Comparison of ENCODE assay signal across 15 cellular contexts in the genomic region with DNA sequence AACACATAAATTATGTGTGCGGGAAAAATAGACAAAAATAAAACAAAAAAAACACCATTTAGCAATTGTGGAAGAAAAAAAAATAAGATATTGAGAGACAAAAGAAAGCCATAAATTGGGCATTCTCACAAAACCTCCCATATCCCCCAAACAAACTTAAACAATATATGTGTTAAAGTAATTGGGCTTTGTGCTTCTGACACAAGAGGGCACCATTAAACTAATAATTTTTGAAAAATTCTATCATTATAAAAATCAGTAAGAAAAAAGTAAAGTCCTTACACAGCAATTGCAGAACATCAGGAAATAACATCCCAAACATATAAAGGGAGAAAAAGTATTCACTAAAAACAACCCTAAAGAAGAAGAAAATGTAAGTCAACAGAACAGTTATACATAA.
DNase-seq lines count a peak whose midpoint lies in the region; ATAC-seq, FAIRE-seq and TF ChIP-seq lines count a peak whose summit lies in the region.
"Had no signal": no experiment of that assay in that cellular context is flagged by ENCODE, and none has a peak within 500 bp of the region (broad histone marks: within the 10 kb centered on the region; RNA-seq: fewer than 3 reads in every experiment).

No MANE protein-coding gene starts in this region.

- H3K36me3 Mint-ChIP-seq in type B pancreatic cell, result no peaks in the 10 kb centered on the region

- peaks cover 4% of the 10 kb centered on the region; the same call in 1 of the 2 replicates for H3K9me3 ChIP-seq in SK-N-SH
- H3K9me3 ChIP-seq in GM12878 (replicated peaks; ENCODE audit: control insufficient read depth, insufficient read depth, low read length), result no peaks in the 10 kb centered on the region

- no peak overlapping the region for H3K4me3 Mint-ChIP-seq in type B pancreatic cell

- CTCF ChIA-PET in SK-N-SH (lab: Yijun Ruan, JAX) (no interaction called here), GM12878 (lab: Yijun Ruan, JAX) (interaction anchor here (0.7 to 2.0 kb wide), 7 partner anchors 20 to 232 kb away, joined by 3 to 16 read pairs (median 4); no protein-coding TSS in a partner anchor)

- DNase-seq in SK-N-SH (no peak), NCI-H146 treated with DMSO at 0.1 percent for 48 hours (lab: John Stamatoyannopoulos, UW; ENCODE audit: unreplicated experiment) (peak; percentile 14), GM12878 (ENCODE audit: low read depth, low spot score) (no peak), type B pancreatic cell (ENCODE audit: extremely low spot score, unreplicated experiment) (no peak), H4 (ENCODE audit: low spot score) (no peak), NK-92 (lab: John Stamatoyannopoulos, UW; ENCODE audit: unreplicated experiment) (no peak)
- DNase-seq: activated CD8-positive, alpha-beta memory T cell treated with anti-CD3 and anti-CD28 coated beads, Interleukin-2, amount 50 U/mL, for 48 hours; amniotic stem cell; dorsolateral prefrontal cortex; HCEC 1CT; SHP77 treated with DMSO at 0.1 percent for 48 hours; stimulated activated naive CD4-positive, alpha-beta T cell had no signal

- no peak overlapping the region for H2AFZ ChIP-seq in SK-N-SH (ENCODE audit: low read depth)
- no peak overlapping the region for H2AFZ ChIP-seq in GM12878 (ENCODE audit: control insufficient read depth, low read depth, low read length)

- TF ChIP-seq CTCF in SK-N-SH (IDR thresholded peaks at IDR 0.05) (peak; percentile 42), GM12878 (IDR thresholded peaks at IDR 0.05 in 2 of 3, conservative IDR thresholded peaks at IDR 0.05 in 1 of 3; ENCODE audit: control insufficient read depth in 2 of 3, extremely low read depth in 1 of 3, insufficient read depth in 1 of 3, low read depth in 3 of 3, low read length in 3 of 3) (no peak; a peak in 1 of 6 replicates), type B pancreatic cell (conservative IDR thresholded peaks at IDR 0.05) (peak; percentile 59)

- H3K4me1 ChIP-seq in SK-N-SH (ENCODE audit: control insufficient read depth in 1 of 2, insufficient read depth in 2 of 2, low read depth in 1 of 2, low read length in 1 of 2) (no peaks in the 10 kb centered on the region), GM12878 (ENCODE audit: control insufficient read depth, insufficient read depth, low read length) (no peaks in the 10 kb centered on the region)

- H3K9me2 ChIP-seq in SK-N-SH, result no peaks in the 10 kb centered on the region

- H3K79me2 ChIP-seq in SK-N-SH (ENCODE audit: insufficient read depth) (no peaks in the 10 kb centered on the region), GM12878 (ENCODE audit: control insufficient read depth, insufficient read depth, low read length) (no peaks in the 10 kb centered on the region)

- no peaks in the 10 kb centered on the region for H3K4me1 Mint-ChIP-seq in type B pancreatic cell (ENCODE audit: unreplicated experiment)

- POLR2A ChIA-PET in SK-N-SH (lab: Yijun Ruan, JAX) (no interaction called here), GM12878 (lab: Charles Lee) (no interaction called here)

- ATAC-seq in SK-N-SH treated with all-trans-retinoic acid at 6 μM for 48 hours, result no peak
- ATAC-seq in GM12878, result 0 out of 3 replicates have a peak, but pooled peaks have one; percentile 31
- ATAC-seq in HG03159 (IDR thresholded peaks at IDR 0.05; ENCODE audit: unreplicated experiment), result no peak
- ATAC-seq: HepG2 had no signal

- TF ChIP-seq EP300 in SK-N-SH (IDR thresholded peaks at IDR 0.05; ENCODE audit: borderline replicate concordance in 1 of 2, low read depth in 1 of 2, low read length in 1 of 2), result no peak
- no peak for TF ChIP-seq EP300 in GM12878 (IDR thresholded peaks at IDR 0.05; ENCODE audit: borderline replicate concordance in 1 of 2, control insufficient read depth in 1 of 2, low read depth in 2 of 2, low read length in 2 of 2)

- no peaks in the 10 kb centered on the region for H3K9me3 Mint-ChIP-seq in type B pancreatic cell

- H3K27ac ChIP-seq in SK-N-SH (ENCODE audit: low read depth in 2 of 2, low read length in 1 of 2) (no peak overlapping the region), GM12878 (ENCODE audit: control insufficient read depth, insufficient read depth) (no peak overlapping the region)
- H3K27ac ChIP-seq: dorsolateral prefrontal cortex had no signal

- FAIRE-seq in GM12878 (lab: Jason Lieb, UNC), result no peak
- FAIRE-seq: HepG2 had no signal

- no peak overlapping the region for H3K27ac Mint-ChIP-seq in type B pancreatic cell

- TF ChIP-seq RAD21 in SK-N-SH (IDR thresholded peaks at IDR 0.05; ENCODE audit: low read length) (peak; percentile 26; the same call in 1 of the 2 replicates), GM12878 (IDR thresholded peaks at IDR 0.05; ENCODE audit: insufficient read depth, low read depth, low read length) (peak; percentile 39; the same call in 1 of the 2 replicates)

- H3K36me3 ChIP-seq in SK-N-SH (replicated peaks in 1 of 2; ENCODE audit: control insufficient read depth in 1 of 2, insufficient read depth in 2 of 2, low read length in 1 of 2), result no peaks in the 10 kb centered on the region
- no peaks in the 10 kb centered on the region for H3K36me3 ChIP-seq in GM12878 (ENCODE audit: control insufficient read depth in 2 of 2, insufficient read depth in 2 of 2, low read length in 1 of 2)

- SMC1A ChIA-PET in GM12878 (lab: Charles Lee; ENCODE audit: uncharacterized antibody, unreplicated experiment), result interaction anchor here (0.9 to 2.7 kb wide), 6 partner anchors 28 to 187 kb away, joined by 3 to 27 read pairs (median 3); no protein-coding TSS in a partner anchor

- 26% methylated on average over 1 of the region's 1 CpG for WGBS in SK-N-SH (ENCODE audit: low lambda C conversion rate)
- 25% methylated on average over 1 of the region's 1 CpG for WGBS in GM12878 (ENCODE audit: insufficient coverage, insufficient replicate concordance, low lambda C conversion rate, missing lambda C conversion rate)

- H3K4me3 ChIP-seq in SK-N-SH (ENCODE audit: low read depth in 2 of 2, low read length in 1 of 2) (no peak overlapping the region), GM12878 (no peak overlapping the region)
- H3K4me3 ChIP-seq: dorsolateral prefrontal cortex had no signal

- no peak for TF ChIP-seq POLR2A in GM12878 (IDR thresholded peaks at IDR 0.05; ENCODE audit: low read depth, low read length)

- no TSS peak for BruUV-seq in GM12878 (replicated peaks; lab: Mats Ljungman, UMichigan)

- H3F3A ChIP-seq in SK-N-SH (replicated peaks; ENCODE audit: insufficient read depth), result no peaks in the 10 kb centered on the region

- H3K9ac ChIP-seq in SK-N-SH (no peak overlapping the region), GM12878 (ENCODE audit: control insufficient read depth, insufficient read depth, low read length) (no peak overlapping the region)

- no peak overlapping the region for H3K4me2 ChIP-seq in SK-N-SH
- no peak overlapping the region for H3K4me2 ChIP-seq in GM12878 (ENCODE audit: control insufficient read depth, insufficient read depth)

- RAD21 ChIA-PET in GM12878 (lab: Charles Lee; ENCODE audit: unreplicated experiment), result interaction anchor here (0.7 to 3.6 kb wide), 7 partner anchors 11 to 637 kb away, joined by 3 to 26 read pairs (median 3); no protein-coding TSS in a partner anchor

- no peaks in the 10 kb centered on the region for H3K27me3 Mint-ChIP-seq in type B pancreatic cell

- H4K20me1 ChIP-seq in SK-N-SH (ENCODE audit: insufficient read depth), result no peaks in the 10 kb centered on the region
- H4K20me1 ChIP-seq in GM12878 (ENCODE audit: control insufficient read depth, insufficient read depth), result no peaks in the 10 kb centered on the region

- in situ Hi-C loops in GM12878 (cut with MboI), result no loop called here

- H3K27me3 ChIP-seq in SK-N-SH (ENCODE audit: insufficient read depth) (no peaks in the 10 kb centered on the region), GM12878 (replicated peaks in 1 of 2; ENCODE audit: control insufficient read depth in 2 of 2, insufficient read depth in 2 of 2, low read length in 1 of 2) (no peaks in the 10 kb centered on the region)
- H3K27me3 ChIP-seq: dorsolateral prefrontal cortex had no signal

- intact Hi-C loops in GM12878 (cut with micrococcal nuclease; ENCODE audit: unreplicated experiment), result loop anchor here (2.0 to 5.0 kb wide), 2 partner anchors 189 to 1010 kb away; no protein-coding TSS in a partner anchor

TF ChIP-seq in SK-N-SH, 30 proteins besides CTCF, POLR2A, EP300 and RAD21 (continues in another document):
- TF ChIP-seq FOXJ3 (CRISPR knock-in tag; IDR thresholded peaks at IDR 0.05) (no peak), FOSL2 (IDR thresholded peaks at IDR 0.05; ENCODE audit: borderline replicate concordance, low read depth) (no peak), NRF1 (IDR thresholded peaks at IDR 0.05; ENCODE audit: low read depth, low read length) (no peak)
- TF ChIP-seq, protein P1, sequence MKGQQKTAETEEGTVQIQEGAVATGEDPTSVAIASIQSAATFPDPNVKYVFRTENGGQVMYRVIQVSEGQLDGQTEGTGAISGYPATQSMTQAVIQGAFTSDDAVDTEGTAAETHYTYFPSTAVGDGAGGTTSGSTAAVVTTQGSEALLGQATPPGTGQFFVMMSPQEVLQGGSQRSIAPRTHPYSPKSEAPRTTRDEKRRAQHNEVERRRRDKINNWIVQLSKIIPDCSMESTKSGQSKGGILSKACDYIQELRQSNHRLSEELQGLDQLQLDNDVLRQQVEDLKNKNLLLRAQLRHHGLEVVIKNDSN (IDR thresholded peaks at IDR 0.05; ENCODE audit: borderline replicate concordance, low read depth), result no peak

TF ChIP-seq in SK-N-SH treated with all-trans-retinoic acid at 6 μM for 48 hours, 23 proteins besides CTCF, POLR2A, EP300 and RAD21:
- TF ChIP-seq ARNTL (CRISPR knock-in tag; IDR thresholded peaks at IDR 0.05; ENCODE audit: borderline replicate concordance, low read depth), result no peak

TF ChIP-seq in GM12878, 131 proteins besides CTCF, POLR2A, EP300 and RAD21:
- TF ChIP-seq TBL1XR1 (IDR thresholded peaks at IDR 0.05; ENCODE audit: low read depth, low read length) (no peak), RUNX3 (IDR thresholded peaks at IDR 0.05; ENCODE audit: low read length) (no peak), SMC3 (IDR thresholded peaks at IDR 0.05; ENCODE audit: borderline replicate concordance, low read length) (peak; percentile 35; the same call in 1 of the 2 replicates)

Comparison
In these comparisons a context has a peak if more than half of its experiments do, and no peak if none do; other contexts are left out.
1. CTCF ChIP-seq: peak in SK-N-SH (single experiment) and type B pancreatic cell (single experiment); none in GM12878 (0 of 3).